ENCODE assay signal across 1 cellular context in genomic region chr18:328928-329327, GRCh38.
TF ChIP-seq lines count a peak whose summit lies in the region.

No MANE protein-coding gene starts in this region.

TF ChIP-seq in K562, 482 proteins besides CTCF, POLR2A, EP300 and RAD21 (continued from another document):
- TF ChIP-seq PRDM10 (IDR thresholded peaks at IDR 0.05; ENCODE audit: partially characterized antibody) (no peak), MEF2D (tag; conservative IDR thresholded peaks at IDR 0.05; ENCODE audit: low read depth) (no peak), IRF2 (CRISPR knock-in tag; IDR thresholded peaks at IDR 0.05) (no peak), ZNF143 (CRISPR knock-in tag; IDR thresholded peaks at IDR 0.05) (no peak), ATF3 (IDR thresholded peaks at IDR 0.05) (peak; percentile 80), ATF3 (CRISPR knock-in tag; conservative IDR thresholded peaks at IDR 0.05) (no peak), NEUROD1 (IDR thresholded peaks at IDR 0.05; ENCODE audit: borderline replicate concordance, low read depth, low read length, partially characterized antibody) (no peak), RAD51 (IDR thresholded peaks at IDR 0.05; ENCODE audit: borderline replicate concordance, low read depth) (no peak), ZNF407 (IDR thresholded peaks at IDR 0.05; ENCODE audit: low read depth) (no peak), ATF1 (CRISPR knock-in tag; IDR thresholded peaks at IDR 0.05) (no peak), ATF1 (tag; IDR thresholded peaks at IDR 0.05) (peak; percentile 51), CREB3 (tag; conservative IDR thresholded peaks at IDR 0.05; ENCODE audit: low read depth) (no peak), ZNF512 (tag; IDR thresholded peaks at IDR 0.05) (no peak), RHOXF2B (CRISPR knock-in tag; conservative IDR thresholded peaks at IDR 0.05) (no peak), ZNF408 (CRISPR knock-in tag; IDR thresholded peaks at IDR 0.05; ENCODE audit: low read depth) (no peak)
